20 cellular contexts compared by ENCODE assay signal in genomic region chr5:34818717-34819116, GRCh38. TPM values are rescaled to one million over a fixed set of nuclear protein-coding genes. Genes with fewer than 3 reads are reported as not detected.
"Had no signal": no experiment of that assay in that cellular context is flagged by ENCODE, and none has a peak within 500 bp of the region (broad histone marks: within the 10 kb centered on the region; RNA-seq: fewer than 3 reads in every experiment).

No MANE protein-coding gene starts in this region.

- DNase-seq: KBM-7, MG63, NCI-H1092, NCI-H1105 treated with DMSO at 0.1 percent for 48 hours, NCI-H1417 treated with DMSO at 0.1 percent for 48 hours, NCI-H146, NCI-H1694 treated with DMSO at 0.1 percent for 48 hours, NCI-H1930, NCI-H2081, NCI-H2107, NCI-H2227 treated with DMSO at 0.1 percent for 48 hours, NCI-H524, NCI-H526 treated with DMSO at 0.1 percent for 48 hours, NCI-H774, SHP77 had no signal

- H3K27ac ChIP-seq: RWPE1 had no signal

- ATAC-seq: Panc1, SK-N-SH treated with all-trans-retinoic acid at 6 μM for 48 hours had no signal

- H3K4me3 ChIP-seq: MG63 had no signal

- H3K9me3 ChIP-seq: MG63 had no signal

- H3K27me3 ChIP-seq: MG63 had no signal

RNA-seq across cellular contexts. Expression of gene TTC23L, which starts 20.2 kb away (rescaled TPM):
- total RNA-seq: HT1080, LHCN-M2 had no signal
